Comparison of ENCODE assay signal across 10 cellular contexts in genomic region chr12:45878630-45879255, GRCh38.
DNase-seq lines count a peak whose midpoint lies in the region; ATAC-seq and TF ChIP-seq lines count a peak whose summit lies in the region.
"Had no signal": no experiment of that assay in that cellular context is flagged by ENCODE, and none has a peak within 500 bp of the region (broad histone marks: within the 10 kb centered on the region; RNA-seq: fewer than 3 reads in every experiment).

No MANE protein-coding gene starts in this region.

- peak in 1 of 2 donors; percentile 70 for ATAC-seq in activated T-cell treated with anti-CD3 and anti-CD28 coated beads, Interleukin-2, amount 50 U/mL, for 72 hours (replicated peaks in 1 of 2)
- no peak for ATAC-seq in GM18867 (IDR thresholded peaks at IDR 0.05; ENCODE audit: unreplicated experiment)

- H3K4me1 ChIP-seq in endocrine pancreas (ENCODE audit: control insufficient read depth, insufficient read depth, low read length) = peaks cover 8% of the 10 kb centered on the region
- H3K4me1 ChIP-seq in smooth muscle cell (ENCODE audit: low read depth) = peaks cover 5% of the 10 kb centered on the region

- no peaks in the 10 kb centered on the region for H3K27me3 ChIP-seq in endocrine pancreas (ENCODE audit: control insufficient read depth, insufficient read depth, low read length)
- H3K27me3 ChIP-seq in smooth muscle cell (ENCODE audit: low read depth) = no peaks in the 10 kb centered on the region

- H3K27ac Mint-ChIP-seq in activated T-cell treated with anti-CD3 and anti-CD28 coated beads, Interleukin-2, amount 50 U/mL, for 72 hours = peak overlapping the region; percentile 67

- H3K4me1 Mint-ChIP-seq in activated T-cell treated with anti-CD3 and anti-CD28 coated beads, Interleukin-2, amount 50 U/mL, for 72 hours (ENCODE audit: low read depth) = peaks cover 25% of the 10 kb centered on the region

- WGBS in smooth muscle cell (ENCODE audit: low lambda C conversion rate) = 59% methylated on average over 8 of the region's 8 CpGs

- H3F3A ChIP-seq in smooth muscle cell (ENCODE audit: low read depth) = no peaks in the 10 kb centered on the region

- H3K4me2 ChIP-seq in smooth muscle cell = peak overlapping the region; percentile 11

- H3K36me3 Mint-ChIP-seq in activated T-cell treated with anti-CD3 and anti-CD28 coated beads, Interleukin-2, amount 50 U/mL, for 72 hours (ENCODE audit: insufficient read depth in 2 of 2) = peaks cover 11 to 21% of the 10 kb centered on the region in 2 donors

- peaks cover 0 to 2% of the 10 kb centered on the region in 2 donors for H3K9me3 Mint-ChIP-seq in activated T-cell treated with anti-CD3 and anti-CD28 coated beads, Interleukin-2, amount 50 U/mL, for 72 hours

- H3K79me2 ChIP-seq in smooth muscle cell (ENCODE audit: low read depth) = peaks cover 12% of the 10 kb centered on the region

- no peak for TF ChIP-seq CTCF in smooth muscle cell (IDR thresholded peaks at IDR 0.05; ENCODE audit: borderline replicate concordance, insufficient read depth, poor library complexity, severe bottlenecking)

- H3K4me3 ChIP-seq in SK-N-MC (no peak overlapping the region), endocrine pancreas (ENCODE audit: control insufficient read depth, insufficient read depth, low read length) (peak overlapping the region; percentile 28), smooth muscle cell (no peak overlapping the region)

- peak in 1 of 2 donors; percentile 18 for DNase-seq in activated T-cell treated with anti-CD3 and anti-CD28 coated beads, Interleukin-2, amount 50 U/mL, for 72 hours
- DNase-seq in activated T-cell treated with anti-CD3 and anti-CD28 coated beads, Interleukin-2, amount 50 U/mL, for 1 hour = no peak
- DNase-seq in SK-N-MC (ENCODE audit: low read depth, low spot score) (no peak), smooth muscle cell (lab: John Stamatoyannopoulos, UW; ENCODE audit: unreplicated experiment) (no peak), GM03348 (ENCODE audit: low spot score) (no peak)
- DNase-seq in activated CD4-positive, CD25-positive, alpha-beta regulatory T cell (lab: John Stamatoyannopoulos, UW) = no peak
- DNase-seq: foreskin fibroblast, NCI-H2029 had no signal

- H2AFZ ChIP-seq in smooth muscle cell (ENCODE audit: low read depth) = no peak overlapping the region

- H3K9me3 ChIP-seq in SK-N-MC (ENCODE audit: low read depth, low read length) (no peaks in the 10 kb centered on the region; the same call in 1 of the 2 replicates), endocrine pancreas (ENCODE audit: control insufficient read depth, low read length) (no peaks in the 10 kb centered on the region), smooth muscle cell (replicated peaks; ENCODE audit: low read depth) (no peaks in the 10 kb centered on the region)

- peak overlapping the region in 1 of 2 donors; percentile 74 for H3K4me3 Mint-ChIP-seq in activated T-cell treated with anti-CD3 and anti-CD28 coated beads, Interleukin-2, amount 50 U/mL, for 72 hours

- peaks cover 19% of the 10 kb centered on the region for H4K20me1 ChIP-seq in smooth muscle cell (ENCODE audit: low read depth)

- no peak overlapping the region for H3K9ac ChIP-seq in SK-N-MC (ENCODE audit: insufficient read length)
- no peak overlapping the region for H3K9ac ChIP-seq in endocrine pancreas (ENCODE audit: control insufficient read depth, insufficient read depth, low read length)
- no peak overlapping the region for H3K9ac ChIP-seq in smooth muscle cell (ENCODE audit: low read depth)

- no peaks in the 10 kb centered on the region for H3K27me3 Mint-ChIP-seq in activated T-cell treated with anti-CD3 and anti-CD28 coated beads, Interleukin-2, amount 50 U/mL, for 72 hours (ENCODE audit: low read depth)

- H3K27ac ChIP-seq in SK-N-MC = peak overlapping the region; percentile 32
- H3K27ac ChIP-seq in smooth muscle cell (ENCODE audit: low read depth) = peak overlapping the region; percentile 19

- H3K36me3 ChIP-seq in SK-N-MC (ENCODE audit: insufficient read depth, low read length) = peaks cover 75% of the 10 kb centered on the region
- H3K36me3 ChIP-seq in endocrine pancreas (ENCODE audit: control insufficient read depth, insufficient read depth, low read length) = no peaks in the 10 kb centered on the region
- H3K36me3 ChIP-seq in smooth muscle cell (ENCODE audit: low read depth) = peaks cover 14% of the 10 kb centered on the region
